Comparison of ENCODE assay signal across 9 cellular contexts in genomic region chr17:39618252-39618913, GRCh38. TPM values are rescaled to one million over a fixed set of nuclear protein-coding genes. Genes with fewer than 3 reads are reported as not detected.
DNase-seq lines count a peak whose midpoint lies in the region; ATAC-seq and TF ChIP-seq lines count a peak whose summit lies in the region.
"Had no signal": no experiment of that assay in that cellular context is flagged by ENCODE, and none has a peak within 500 bp of the region (broad histone marks: within the 10 kb centered on the region; RNA-seq: fewer than 3 reads in every experiment).

No MANE protein-coding gene starts in this region.

- peak overlapping the region; percentile 41 to 65 (median 64) for H3K4me3 ChIP-seq in breast epithelium
- peak overlapping the region; percentile 20 for H3K4me3 ChIP-seq in mononuclear cell (ENCODE audit: low read length)

- intact Hi-C loops in breast epithelium (cut with DNase I; ENCODE audit: low total_unique reads): no loop called here

- TF ChIP-seq POLR2A in breast epithelium (IDR thresholded peaks at IDR 0.05): no peak

- peak; percentile 24 for DNase-seq in EL
- peak; percentile 37 for DNase-seq in LHCN-M2 (ENCODE audit: low read depth)
- DNase-seq in breast epithelium (ENCODE audit: low spot score in 2 of 2): no peak
- DNase-seq in superior temporal gyrus (ENCODE audit: extremely low spot score): no peak

- H3K36me3 ChIP-seq in breast epithelium: no peaks in the 10 kb centered on the region

- peaks cover 0 to 6% of the 10 kb centered on the region in 2 donors for H3K27me3 ChIP-seq in breast epithelium
- peaks cover 18% of the 10 kb centered on the region for H3K27me3 ChIP-seq in mononuclear cell (ENCODE audit: insufficient read depth, low read length)

- peak overlapping the region; percentile 59 to 66 for H3K27ac ChIP-seq in breast epithelium

- ATAC-seq in GM19395 (IDR thresholded peaks at IDR 0.05; ENCODE audit: unreplicated experiment) (no peak), GM21619 (IDR thresholded peaks at IDR 0.05; ENCODE audit: unreplicated experiment) (no peak), HG03175 (IDR thresholded peaks at IDR 0.05; ENCODE audit: unreplicated experiment) (no peak)

- H3K4me1 ChIP-seq in breast epithelium (peaks cover 0 to 9% of the 10 kb centered on the region in 2 donors), mononuclear cell (ENCODE audit: insufficient read depth, low read length) (peaks cover 23% of the 10 kb centered on the region)

- H3K9me3 ChIP-seq in breast epithelium: no peaks in the 10 kb centered on the region
- H3K9me3 ChIP-seq in mononuclear cell (ENCODE audit: low read depth, low read length): no peaks in the 10 kb centered on the region

- no peak for TF ChIP-seq CTCF in breast epithelium (IDR thresholded peaks at IDR 0.05)

RNA-seq across cellular contexts. Expression of gene PPP1R1B, which starts 8.4 kb away (rescaled TPM):
- total RNA-seq in LHCN-M2 (2014; rRNA removed) (not detected in 2 replicates), breast epithelium (10 to 100 TPM; 22.6 to 71.3 (median 67.5) TPM), mononuclear cell (not detected)
- polyA plus RNA-seq in LHCN-M2 (2012): not detected

RNA-seq across cellular contexts. Expression of gene NEUROD2, which starts 10.7 kb away (rescaled TPM):
- total RNA-seq in LHCN-M2 (2014; rRNA removed) (not detected in 2 replicates), breast epithelium (not detected), mononuclear cell (under 0.01 TPM)
- polyA plus RNA-seq in LHCN-M2 (2012): not detected
- total RNA-seq: subcutaneous adipose tissue had no signal

RNA-seq across cellular contexts. Expression of gene STARD3, which starts 18.6 kb away (rescaled TPM):
- total RNA-seq in LHCN-M2 (2014; rRNA removed) (36.4 and 46.0 TPM in 2 replicates), breast epithelium (10 to 100 TPM; 37.0 to 43.9 (median 42.0) TPM), mononuclear cell (31.8 TPM)
- polyA plus RNA-seq in LHCN-M2 (2012): 39.9 TPM

RNA-seq across cellular contexts. Expression of gene TCAP, which starts 46.8 kb away (rescaled TPM):
- total RNA-seq in LHCN-M2 (2014; rRNA removed): 0.40 TPM in 1 of 2 replicates, not detected in the other
- polyA plus RNA-seq in LHCN-M2 (2012): 0.29 TPM
- total RNA-seq in breast epithelium: under 1 TPM; 0.48 to 0.73 (median 0.66) TPM
- total RNA-seq in mononuclear cell: 1.0 TPM

RNA-seq across cellular contexts. Expression of gene PNMT, which starts 49.9 kb away (rescaled TPM):
- total RNA-seq in LHCN-M2 (2014; rRNA removed) (0.17 TPM in 1 of 2 replicates, not detected in the other), breast epithelium (1 to 10 TPM; 1.6 to 9.5 (median 5.1) TPM), mononuclear cell (not detected)
- polyA plus RNA-seq in LHCN-M2 (2012): 0.26 TPM

Comparison
In these comparisons a context has a peak if more than half of its experiments do, and no peak if none do; other contexts are left out.
1. DNase-seq: peak in EL (single experiment) and LHCN-M2 (single experiment); none in breast epithelium (0 of 2) and superior temporal gyrus (single experiment).
2. RNA of gene PPP1R1B, which starts 8.4 kb away (total RNA-seq): 22.6 to 71.3 TPM in breast epithelium; not detected in LHCN-M2 and not detected in mononuclear cell (single experiment); every median in the first group is over 10 times any median in the second.